ENCODE assay signal across 11 cellular contexts in genomic region chr19:5665781-5666513, GRCh38. TPM values are rescaled to one million over a fixed set of nuclear protein-coding genes. Genes with fewer than 3 reads are reported as not detected.
DNase-seq lines count a peak whose midpoint lies in the region; ATAC-seq, FAIRE-seq and TF ChIP-seq lines count a peak whose summit lies in the region.
"Had no signal": no experiment of that assay in that cellular context is flagged by ENCODE, and none has a peak within 500 bp of the region (broad histone marks: within the 10 kb centered on the region; RNA-seq: fewer than 3 reads in every experiment).

No MANE protein-coding gene starts in this region.

- no peak overlapping the region for H3K9ac ChIP-seq in colonic mucosa (ENCODE audit: low read depth in 2 of 2, low read length in 2 of 2)

- no peaks in the 10 kb centered on the region for H3K4me1 ChIP-seq in colonic mucosa

- no peak overlapping the region for H3K27ac ChIP-seq in colonic mucosa

- H3K27me3 ChIP-seq in MG63 (no peaks in the 10 kb centered on the region), bronchial epithelial cell (ENCODE audit: control insufficient read depth, insufficient read depth, low read length) (no peaks in the 10 kb centered on the region), colonic mucosa (no peaks in the 10 kb centered on the region)

- no peak for FAIRE-seq in bronchial epithelial cell (lab: Jason Lieb, UNC)
- FAIRE-seq: endometrium had no signal

- no peaks in the 10 kb centered on the region for H3K9me3 ChIP-seq in MG63
- H3K9me3 ChIP-seq in colonic mucosa, result no peaks in the 10 kb centered on the region

- no peak for ATAC-seq in GM21447 (IDR thresholded peaks at IDR 0.05; ENCODE audit: unreplicated experiment)

- TF ChIP-seq CTCF in bronchial epithelial cell (IDR thresholded peaks at IDR 0.05; ENCODE audit: insufficient read depth, low read length, severe bottlenecking) (peak; percentile 15), colonic mucosa (IDR thresholded peaks at IDR 0.05) (no peak)

- H3K4me3 ChIP-seq in MG63 (no peak overlapping the region), bronchial epithelial cell (ENCODE audit: low read depth, low read length) (no peak overlapping the region), colonic mucosa (no peak overlapping the region)

- intact Hi-C loops in posterior vena cava (cut with DNase I) (no loop called here), colonic mucosa (cut with DNase I) (no loop called here)

- H3K36me3 ChIP-seq in MG63 (peaks cover 26% of the 10 kb centered on the region), bronchial epithelial cell (ENCODE audit: control insufficient read depth, insufficient read depth, low read length) (peaks cover 27% of the 10 kb centered on the region), colonic mucosa (peaks cover 37% of the 10 kb centered on the region)

- peak; percentile 78 for DNase-seq in ELR (ENCODE audit: low read depth)
- DNase-seq in MG63, result peak; percentile 22
- peak; percentile 34 for DNase-seq in bronchial epithelial cell (ENCODE audit: low read depth)
- peak; percentile 59 for DNase-seq in myocyte (ENCODE audit: low read depth)
- DNase-seq in posterior vena cava (ENCODE audit: low spot score), result no peak
- no peak for DNase-seq in cerebellar cortex (ENCODE audit: low spot score)
- no peak for DNase-seq in colonic mucosa
- DNase-seq: activated CD4-positive, CD25-positive, alpha-beta regulatory T cell; stimulated activated CD8-positive, alpha-beta memory T cell treated with anti-CD3 and anti-CD28 coated beads, Interleukin-4, amount 100 ng/mL, for 48 hours had no signal

RNA-seq across cellular contexts. Expression of gene MICOS13, which starts 14.4 kb away (rescaled TPM):
- total RNA-seq in MG63 (2014; rRNA removed; shearing (Covaris generic); ENCODE audit: low replicate concordance), result 21.8 and 75.4 TPM in 2 replicates
- total RNA-seq in bronchial epithelial cell (30.0 and 54.0 TPM in 2 replicates), myocyte (90.2 and 123 TPM in 2 replicates), posterior vena cava (10 to 100 TPM; 54.1 to 54.4 TPM), colonic mucosa (10 to 100 TPM; 56.0 to 88.0 TPM)
- 137 TPM for polyA plus RNA-seq in myocyte (2012)

RNA-seq across cellular contexts. Expression of gene HSD11B1L, which starts 14.9 kb away (rescaled TPM):
- 3.6 and 5.8 TPM in 2 replicates for total RNA-seq in MG63 (2014; rRNA removed; shearing (Covaris generic); ENCODE audit: low replicate concordance)
- total RNA-seq in bronchial epithelial cell (7.1 and 8.6 TPM in 2 replicates), myocyte (39.9 and 48.1 TPM in 2 replicates), posterior vena cava (1 to 10 TPM; 3.8 to 4.0 TPM), colonic mucosa (1 to 10 TPM; 3.2 to 3.4 TPM)
- 28.3 TPM for polyA plus RNA-seq in myocyte (2012)

RNA-seq across cellular contexts. Expression of gene RPL36, which starts 24.1 kb away (rescaled TPM):
- 562 and 599 TPM in 2 replicates for total RNA-seq in MG63 (2014; rRNA removed; shearing (Covaris generic); ENCODE audit: low replicate concordance)
- total RNA-seq in bronchial epithelial cell, result 718 and 1,018 TPM in 2 replicates
- 605 and 876 TPM in 2 replicates for total RNA-seq in myocyte
- polyA plus RNA-seq in myocyte (2012), result 826 TPM
- total RNA-seq in posterior vena cava, result 100 to 1,000 TPM; 525 to 575 TPM
- total RNA-seq in colonic mucosa, result 100 to 1,000 TPM; 844 to 976 TPM

RNA-seq across cellular contexts. Expression of gene SAFB, which starts 43.1 kb away (rescaled TPM):
- 22.8 and 33.0 TPM in 2 replicates for total RNA-seq in MG63 (2014; rRNA removed; shearing (Covaris generic); ENCODE audit: low replicate concordance)
- total RNA-seq in bronchial epithelial cell, result 44.0 and 80.6 TPM in 2 replicates
- total RNA-seq in myocyte, result 41.7 and 42.1 TPM in 2 replicates
- 49.8 TPM for polyA plus RNA-seq in myocyte (2012)
- total RNA-seq in posterior vena cava, result 10 to 100 TPM; 49.4 to 50.5 TPM
- total RNA-seq in colonic mucosa, result 100 to 1,000 TPM in 1 of 2 donors, 10 to 100 TPM in 1; 56.1 to 120 TPM

RNA-seq across cellular contexts. Expression of gene SAFB2, which starts 43.4 kb away (rescaled TPM):
- 5.1 and 12.3 TPM in 2 replicates for total RNA-seq in MG63 (2014; rRNA removed; shearing (Covaris generic); ENCODE audit: low replicate concordance)
- 24.0 and 37.4 TPM in 2 replicates for total RNA-seq in bronchial epithelial cell
- total RNA-seq in myocyte, result 30.8 and 35.1 TPM in 2 replicates
- 44.0 TPM for polyA plus RNA-seq in myocyte (2012)
- total RNA-seq in posterior vena cava, result 10 to 100 TPM; 50.9 to 57.3 TPM
- 100 to 1,000 TPM in 1 of 2 donors, 10 to 100 TPM in 1; 46.1 to 108 TPM for total RNA-seq in colonic mucosa

Comparison
In these comparisons a context has a peak if more than half of its experiments do, and no peak if none do; other contexts are left out.
1. DNase-seq: peak in ELR (single experiment), MG63 (single experiment), bronchial epithelial cell (single experiment) and myocyte (single experiment); none in posterior vena cava (single experiment), cerebellar cortex (single experiment) and colonic mucosa (single experiment).